ENCODE assay signal across 7 cellular contexts in genomic region chr1:13230096-13230495, GRCh38. TPM values are rescaled to one million over a fixed set of nuclear protein-coding genes. Genes with fewer than 3 reads are reported as not detected.
"Had no signal": no experiment of that assay in that cellular context is flagged by ENCODE, and none has a peak within 500 bp of the region (broad histone marks: within the 10 kb centered on the region; RNA-seq: fewer than 3 reads in every experiment).

No MANE protein-coding gene starts in this region.

RNA-seq across cellular contexts. Expression of gene PRAMEF18, which starts 4.1 kb away (rescaled TPM):
- total RNA-seq: GM23248, H4, H7, HepG2, HFFc6, HT1080 had no signal
- polyA plus RNA-seq: GM23248, HepG2, IgD-negative memory B cell had no signal

RNA-seq across cellular contexts. Expression of gene PRAMEF5, which starts 23.9 kb away (rescaled TPM):
- total RNA-seq: GM23248, H4, H7, HepG2, HFFc6, HT1080 had no signal
- polyA plus RNA-seq: GM23248, HepG2, IgD-negative memory B cell had no signal

RNA-seq across cellular contexts. Expression of gene PRAMEF13, which starts 28.9 kb away (rescaled TPM):
- total RNA-seq: GM23248, H4, H7, HepG2, HFFc6, HT1080 had no signal
- polyA plus RNA-seq: GM23248, HepG2, IgD-negative memory B cell had no signal

RNA-seq across cellular contexts. Expression of gene PRAMEF8, which starts 54.8 kb away (rescaled TPM):
- total RNA-seq: GM23248, H4, H7, HepG2, HFFc6, HT1080 had no signal
- polyA plus RNA-seq: GM23248, HepG2, IgD-negative memory B cell had no signal

RNA-seq across cellular contexts. Expression of gene PRAMEF9, which starts 58.4 kb away (rescaled TPM):
- total RNA-seq: GM23248, H4, H7, HepG2, HFFc6, HT1080 had no signal
- polyA plus RNA-seq: GM23248, HepG2, IgD-negative memory B cell had no signal
